In the genomic region with DNA sequence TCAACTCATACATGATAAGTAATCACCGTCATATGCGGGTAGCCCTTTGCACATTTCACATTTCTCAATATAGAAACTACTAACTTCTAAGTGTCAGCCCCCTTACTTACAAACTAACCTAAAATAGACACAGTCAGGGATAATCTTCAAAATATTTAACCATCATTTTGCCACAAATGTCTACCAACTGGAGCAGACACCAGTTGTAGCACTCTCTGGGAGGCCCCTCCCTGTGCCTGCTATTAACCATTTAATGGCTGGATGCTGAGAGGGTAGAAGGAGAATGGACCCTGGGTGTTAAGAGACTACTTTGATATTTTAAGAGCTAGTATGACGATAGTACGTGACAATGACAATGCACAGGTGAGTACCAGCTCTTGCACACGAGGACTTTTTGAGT, we compare ENCODE assay signal across 15 cellular contexts.
A peak's percentile ranks its signal among the peaks of the same experiment; 100 is the strongest.
DNase-seq lines count a peak whose midpoint lies in the region; ATAC-seq and TF ChIP-seq lines count a peak whose summit lies in the region.
"Had no signal": no experiment of that assay in that cellular context is flagged by ENCODE, and none has a peak within 500 bp of the region (broad histone marks: within the 10 kb centered on the region; RNA-seq: fewer than 3 reads in every experiment).

No MANE protein-coding gene starts in this region.

- H3K4me3 ChIP-seq in left ventricle myocardium inferior, result peak overlapping the region; percentile 16
- no peak overlapping the region for H3K4me3 ChIP-seq in trophoblast cell (ENCODE audit: low read depth, low read length)
- no peak overlapping the region for H3K4me3 ChIP-seq in upper lobe of left lung
- H3K4me3 ChIP-seq in CD4-positive, alpha-beta memory T cell (ENCODE audit: low read length in 2 of 2), result no peak overlapping the region

- no peaks in the 10 kb centered on the region for H3K79me2 ChIP-seq in trophoblast cell (ENCODE audit: control insufficient read depth, insufficient read depth, low read length, poor library complexity)

- H3K4me1 ChIP-seq in left ventricle myocardium inferior (peaks cover 100% of the 10 kb centered on the region), trophoblast cell (ENCODE audit: control insufficient read depth in 1 of 2, insufficient read depth in 2 of 2, low read length in 2 of 2) (peaks cover 2 to 5% of the 10 kb centered on the region in 2 experiments), upper lobe of left lung (peaks cover 31 to 40% (median 37%) of the 10 kb centered on the region in 4 donors)
- no peaks in the 10 kb centered on the region for H3K4me1 ChIP-seq in CD4-positive, alpha-beta memory T cell (ENCODE audit: insufficient read depth, low read length)

- peak overlapping the region; percentile 81 for H3K27ac Mint-ChIP-seq in chondrocyte (ENCODE audit: unreplicated experiment)
- no peak overlapping the region for H3K27ac Mint-ChIP-seq in CD4-positive, alpha-beta memory T cell
- H3K27ac Mint-ChIP-seq: activated naive CD8-positive, alpha-beta T cell treated with anti-CD3 and anti-CD28 coated beads, Interleukin-2, amount 10 ng/mL, durations not matched to agents 7 days and 5 days; activated T-helper 1 cell treated with anti-CD3 and anti-CD28 coated beads, Interleukin-12 subunit alpha, Interleukin-12 subunit beta, Interleukin-2, Interleukin-4 antibody, amounts not matched to agents 30 ng/mL and 10 ng/mL and 1 ng/mL, durations not matched to agents 14 hours and 24 hours and 36 hours; naive B cell; stimulated activated naive B cell treated with anti-CD40 and anti-IgM and Interleukin-4, amounts not matched to agents 10 μg/mL and 1 μg/mL and 100 μg/mL, for 72 hours had no signal

- H2BK120ac ChIP-seq in trophoblast cell (ENCODE audit: insufficient read depth, low read length, poor library complexity), result no peak overlapping the region

- H2AFZ ChIP-seq in trophoblast cell (ENCODE audit: insufficient read depth, low read length, poor library complexity), result no peak overlapping the region

- TF ChIP-seq CTCF in chondrocyte (IDR thresholded peaks at IDR 0.05), result no peak
- no peak for TF ChIP-seq CTCF in left ventricle myocardium inferior (IDR thresholded peaks at IDR 0.05; ENCODE audit: borderline replicate concordance)
- no peak for TF ChIP-seq CTCF in upper lobe of left lung (IDR thresholded peaks at IDR 0.05)

- H4K91ac ChIP-seq in trophoblast cell (ENCODE audit: low read depth, low read length), result no peak overlapping the region

- H3K4me1 Mint-ChIP-seq in chondrocyte (ENCODE audit: low read depth), result peaks cover 40% of the 10 kb centered on the region
- H3K4me1 Mint-ChIP-seq in CD4-positive, alpha-beta memory T cell, result peaks cover 6 to 8% (median 6%) of the 10 kb centered on the region in 4 donors

- no peak overlapping the region for H4K8ac ChIP-seq in trophoblast cell (ENCODE audit: low read depth, low read length)

- no peaks in the 10 kb centered on the region for H3K79me1 ChIP-seq in trophoblast cell (ENCODE audit: low read length)

- no peak for TF ChIP-seq POLR2A in upper lobe of left lung (IDR thresholded peaks at IDR 0.05)

- ATAC-seq in upper lobe of left lung (ENCODE audit: low FRiP score in 2 of 2), result no peak
- ATAC-seq in GM21576 (IDR thresholded peaks at IDR 0.05; ENCODE audit: unreplicated experiment), result no peak
- ATAC-seq: stimulated activated naive B cell treated with anti-CD40 and anti-IgM and Interleukin-4, amounts not matched to agents 10 μg/mL and 1 μg/mL and 100 μg/mL, for 72 hours had no signal

- no peak overlapping the region for H3K14ac ChIP-seq in trophoblast cell (ENCODE audit: low read length)

- DNase-seq in chondrocyte (ENCODE audit: low spot score) (no peak), left ventricle myocardium inferior (no peak), trophoblast cell (peak; percentile 28 to 74), upper lobe of left lung (no peak)
- no peak for DNase-seq in activated naive CD4-positive, alpha-beta T cell (lab: John Stamatoyannopoulos, UW)
- DNase-seq in CD4-positive, alpha-beta memory T cell, result no peak
- DNase-seq: activated naive CD8-positive, alpha-beta T cell treated with anti-CD3 and anti-CD28 coated beads, Interleukin-2, amount 10 ng/mL, durations not matched to agents 7 days and 5 days; effector memory CD4-positive, alpha-beta T cell; naive B cell; NCI-H1930; NCI-H510A treated with DMSO at 0.1 percent for 48 hours; stimulated activated CD4-positive, alpha-beta T cell treated with anti-CD3 and anti-CD28 coated beads, Interleukin-12 subunit alpha, Interleukin-12 subunit beta, amount 100 ng/mL, for 4 hours; stimulated activated naive B cell treated with anti-CD40 and anti-IgM and Interleukin-4, amounts not matched to agents 10 μg/mL and 1 μg/mL and 100 μg/mL, for 72 hours had no signal

- intact Hi-C loops in left ventricle myocardium inferior (cut with micrococcal nuclease), result no loop called here
- intact Hi-C loops in CD4-positive, alpha-beta memory T cell (cut with micrococcal nuclease), result no loop called here

- H3K9me3 Mint-ChIP-seq in chondrocyte (ENCODE audit: low read depth), result no peaks in the 10 kb centered on the region
- no peaks in the 10 kb centered on the region for H3K9me3 Mint-ChIP-seq in CD4-positive, alpha-beta memory T cell
- H3K9me3 Mint-ChIP-seq: activated naive CD8-positive, alpha-beta T cell treated with anti-CD3 and anti-CD28 coated beads, Interleukin-2, amount 10 ng/mL, durations not matched to agents 7 days and 5 days; activated T-helper 1 cell treated with anti-CD3 and anti-CD28 coated beads, Interleukin-12 subunit alpha, Interleukin-12 subunit beta, Interleukin-2, Interleukin-4 antibody, amounts not matched to agents 30 ng/mL and 10 ng/mL and 1 ng/mL, durations not matched to agents 14 hours and 24 hours and 36 hours; naive B cell; stimulated activated naive B cell treated with anti-CD40 and anti-IgM and Interleukin-4, amounts not matched to agents 10 μg/mL and 1 μg/mL and 100 μg/mL, for 72 hours had no signal

- H2AK5ac ChIP-seq in trophoblast cell (ENCODE audit: low read length), result no peak overlapping the region

- CTCF ChIA-PET in CD4-positive, alpha-beta memory T cell (lab: Charles Lee; ENCODE audit: partially characterized antibody), result interaction anchor here (0.9 to 12.7 kb wide), 4 partner anchors 15 to 40 kb away, joined by 3 to 158 read pairs (median 4); no protein-coding TSS in a partner anchor

- no peaks in the 10 kb centered on the region for H3K36me3 Mint-ChIP-seq in chondrocyte (ENCODE audit: low read depth)
- no peaks in the 10 kb centered on the region for H3K36me3 Mint-ChIP-seq in CD4-positive, alpha-beta memory T cell
- H3K36me3 Mint-ChIP-seq: activated naive CD8-positive, alpha-beta T cell treated with anti-CD3 and anti-CD28 coated beads, Interleukin-2, amount 10 ng/mL, durations not matched to agents 7 days and 5 days; naive B cell; stimulated activated naive B cell treated with anti-CD40 and anti-IgM and Interleukin-4, amounts not matched to agents 10 μg/mL and 1 μg/mL and 100 μg/mL, for 72 hours had no signal

- no peak for TF ChIP-seq EP300 in upper lobe of left lung (IDR thresholded peaks at IDR 0.05)

- H3K4ac ChIP-seq in trophoblast cell (ENCODE audit: low read depth, low read length), result no peak overlapping the region

- H3K27me3 Mint-ChIP-seq in chondrocyte (ENCODE audit: low read depth), result no peaks in the 10 kb centered on the region
- peaks cover 2 to 4% of the 10 kb centered on the region in 2 donors for H3K27me3 Mint-ChIP-seq in CD4-positive, alpha-beta memory T cell

- POLR2A ChIA-PET in CD4-positive, alpha-beta memory T cell (lab: Charles Lee; ENCODE audit: partially characterized antibody), result no interaction called here

- no peak overlapping the region for H2BK12ac ChIP-seq in trophoblast cell (ENCODE audit: low read length)

- H2BK5ac ChIP-seq in trophoblast cell (ENCODE audit: low read depth, low read length, poor library complexity), result no peak overlapping the region

- WGBS in trophoblast cell (ENCODE audit: extremely low coverage, insufficient coverage, insufficient read length), result no CpG with 5 or more reads among the region's 5 CpGs
- WGBS in upper lobe of left lung, 2 donors, result 70 to 75% methylated on average over 5 of the region's 5 CpGs

- H4K12ac ChIP-seq in trophoblast cell (ENCODE audit: low read depth, low read length), result no peak overlapping the region

- no peak overlapping the region for H3K18ac ChIP-seq in trophoblast cell (ENCODE audit: low read length)

- H3K36me3 ChIP-seq in left ventricle myocardium inferior (no peaks in the 10 kb centered on the region), trophoblast cell (ENCODE audit: control insufficient read depth in 1 of 2, insufficient read depth in 2 of 2, low read length in 2 of 2) (no peaks in the 10 kb centered on the region), upper lobe of left lung (no peaks in the 10 kb centered on the region)
- H3K36me3 ChIP-seq in CD4-positive, alpha-beta memory T cell (ENCODE audit: insufficient read depth, low read length), result no peaks in the 10 kb centered on the region

- H3K9ac ChIP-seq in trophoblast cell (ENCODE audit: low read length), result no peak overlapping the region

- H3K27ac ChIP-seq in left ventricle myocardium inferior (replicated peaks), result peak overlapping the region; percentile 92
- no peak overlapping the region for H3K27ac ChIP-seq in trophoblast cell (ENCODE audit: low read depth, low read length)
- peak overlapping the region; percentile 63 to 80 (median 76) for H3K27ac ChIP-seq in upper lobe of left lung
- H3K27ac ChIP-seq in CD4-positive, alpha-beta memory T cell (ENCODE audit: low read depth, low read length), result no peak overlapping the region

- H3K23ac ChIP-seq in trophoblast cell (ENCODE audit: low read length), result no peak overlapping the region

- H3K27me3 ChIP-seq in left ventricle myocardium inferior (ENCODE audit: low read depth), result no peaks in the 10 kb centered on the region
- no peaks in the 10 kb centered on the region for H3K27me3 ChIP-seq in trophoblast cell (ENCODE audit: insufficient read depth, low read length)
- H3K27me3 ChIP-seq in upper lobe of left lung, result no peaks in the 10 kb centered on the region
- H3K27me3 ChIP-seq in CD4-positive, alpha-beta memory T cell (ENCODE audit: insufficient read depth, low read length), result no peaks in the 10 kb centered on the region

- no peak overlapping the region for H3K4me2 ChIP-seq in trophoblast cell (ENCODE audit: low read length)

- H3K9me3 ChIP-seq in left ventricle myocardium inferior (replicated peaks), result no peaks in the 10 kb centered on the region
- H3K9me3 ChIP-seq in trophoblast cell (ENCODE audit: insufficient read depth, low read depth, low read length), result no peaks in the 10 kb centered on the region
- no peaks in the 10 kb centered on the region for H3K9me3 ChIP-seq in upper lobe of left lung
- H3K9me3 ChIP-seq in CD4-positive, alpha-beta memory T cell (ENCODE audit: control insufficient read depth in 1 of 2, low read length in 2 of 2), result no peaks in the 10 kb centered on the region

- H3K4me3 Mint-ChIP-seq in chondrocyte (ENCODE audit: unreplicated experiment), result no peak overlapping the region
- no peak overlapping the region for H3K4me3 Mint-ChIP-seq in CD4-positive, alpha-beta memory T cell
- H3K4me3 Mint-ChIP-seq: activated naive CD8-positive, alpha-beta T cell treated with anti-CD3 and anti-CD28 coated beads, Interleukin-2, amount 10 ng/mL, durations not matched to agents 7 days and 5 days; activated T-helper 1 cell treated with anti-CD3 and anti-CD28 coated beads, Interleukin-12 subunit alpha, Interleukin-12 subunit beta, Interleukin-2, Interleukin-4 antibody, amounts not matched to agents 30 ng/mL and 10 ng/mL and 1 ng/mL, durations not matched to agents 14 hours and 24 hours and 36 hours; naive B cell; stimulated activated naive B cell treated with anti-CD40 and anti-IgM and Interleukin-4, amounts not matched to agents 10 μg/mL and 1 μg/mL and 100 μg/mL, for 72 hours had no signal

Comparison
In these comparisons a context has a peak if more than half of its experiments do, and no peak if none do; other contexts are left out.
1. DNase-seq: peak in trophoblast cell (2 of 2); none in chondrocyte (single experiment), left ventricle myocardium inferior (single experiment), upper lobe of left lung (0 of 2), activated naive CD4-positive, alpha-beta T cell (0 of 4) and CD4-positive, alpha-beta memory T cell (0 of 5).
2. H3K27ac ChIP-seq: peak in left ventricle myocardium inferior (single experiment) and upper lobe of left lung (4 of 4); none in trophoblast cell (single experiment) and CD4-positive, alpha-beta memory T cell (single experiment).